8 cellular contexts compared by ENCODE assay signal in the genomic region with DNA sequence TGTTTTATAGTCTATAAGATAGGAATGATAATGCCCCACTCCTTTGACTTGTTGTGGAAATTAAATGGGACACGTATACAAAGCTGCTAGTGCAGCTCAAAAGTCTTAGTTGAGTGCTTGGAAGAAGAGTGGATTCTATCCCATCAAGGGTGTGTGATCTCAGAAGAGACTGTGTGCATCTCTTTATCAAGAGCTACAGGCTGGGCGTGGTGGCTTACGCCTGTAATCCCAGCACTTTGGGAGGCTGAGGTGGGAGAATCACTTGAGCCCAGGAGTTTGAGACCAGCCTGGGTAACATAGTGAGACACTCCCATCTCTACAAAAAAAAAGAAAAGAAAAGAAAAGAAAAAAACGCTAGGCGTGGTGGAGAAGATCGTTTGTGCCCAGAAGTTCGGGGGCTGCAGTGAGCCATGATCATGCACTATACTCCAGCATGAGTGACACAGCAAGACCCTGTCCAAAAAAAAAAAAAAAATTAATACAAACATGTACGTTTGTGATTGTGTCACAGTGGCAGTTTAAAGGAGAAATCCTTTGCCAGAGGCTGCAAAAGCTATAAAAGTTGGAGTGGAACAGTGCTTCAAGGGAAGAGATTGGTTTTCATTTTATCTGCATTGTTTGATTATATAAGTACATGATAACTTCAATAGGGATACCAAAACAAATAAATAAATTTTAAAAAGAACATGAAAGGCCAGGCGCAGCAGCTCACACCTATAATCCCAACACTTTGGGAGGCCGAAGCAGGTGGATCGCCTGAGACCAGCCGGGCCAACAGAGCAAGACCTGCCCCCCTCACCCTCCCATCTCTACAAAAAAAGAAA. TPM values are rescaled to one million over a fixed set of nuclear protein-coding genes. Genes with fewer than 3 reads are reported as not detected.
A peak's percentile ranks its signal among the peaks of the same experiment; 100 is the strongest.
DNase-seq lines count a peak whose midpoint lies in the region; ATAC-seq, FAIRE-seq and TF ChIP-seq lines count a peak whose summit lies in the region.

No MANE protein-coding gene starts in this region.

- no peak for DNase-seq in A673 (ENCODE audit: low spot score)
- DNase-seq in IMR-90: no peak
- DNase-seq in islet precursor cell: no peak
- no peak for DNase-seq in NCI-H2081 (lab: John Stamatoyannopoulos, UW)
- no peak for DNase-seq in activated effector memory CD4-positive, alpha-beta T cell treated with Interleukin-2 at 50 U/mL for 16 hours
- DNase-seq in GM12891 (ENCODE audit: insufficient read length, low spot score): no peak

- H3K9ac ChIP-seq in IMR-90 (ENCODE audit: low read depth, low read length): peak overlapping the region; percentile 95; the same call in 1 of the 2 replicates

- TF ChIP-seq POLR2A in IMR-90 (IDR thresholded peaks at IDR 0.05; ENCODE audit: low read depth, low read length) (no peak), GM12891 (IDR thresholded peaks at IDR 0.05; ENCODE audit: low read depth, low read length) (no peak)

- TF ChIP-seq CTCF in A673 (conservative IDR thresholded peaks at IDR 0.05; ENCODE audit: low read depth, low read length) (no peak), IMR-90 (conservative IDR thresholded peaks at IDR 0.05; ENCODE audit: low read depth, low read length) (no peak), brain (conservative IDR thresholded peaks at IDR 0.05) (no peak)

- no peak overlapping the region for H2BK15ac ChIP-seq in IMR-90 (ENCODE audit: low read depth, low read length)

- H3K18ac ChIP-seq in IMR-90 (ENCODE audit: low read depth, low read length): no peak overlapping the region

- peak overlapping the region; percentile 9 to 94 (median 93) for H3K27ac Mint-ChIP-seq in brain

- H2BK20ac ChIP-seq in IMR-90 (ENCODE audit: low read depth, low read length): no peak overlapping the region

- H4K20me1 ChIP-seq in IMR-90 (ENCODE audit: insufficient read depth, low read length): no peaks in the 10 kb centered on the region

- intact Hi-C loops in A673 (cut with micrococcal nuclease; ENCODE audit: unreplicated experiment): no loop called here
- intact Hi-C loops in IMR-90 (cut with micrococcal nuclease): no loop called here

- POLR2A ChIA-PET in A673 (lab: Charles Lee; ENCODE audit: low non-redundant PET) (no interaction called here), IMR-90 (lab: Charles Lee; ENCODE audit: unreplicated experiment) (no interaction called here)

- in situ Hi-C loops in IMR-90 (cut with MboI; ENCODE audit: low sequenced_read_pairs): loop anchor here (25.0 kb wide), 1 partner anchor 680 kb away; a partner anchor contains a TSS

- H3K27me3 ChIP-seq in A673 (replicated peaks; ENCODE audit: insufficient read depth, low read depth, low read length, poor library complexity) (no peaks in the 10 kb centered on the region), IMR-90 (ENCODE audit: control insufficient read depth, insufficient read depth, low read length) (no peaks in the 10 kb centered on the region; the same call in 1 of the 2 replicates), mononuclear cell (ENCODE audit: insufficient read depth, low read length) (no peaks in the 10 kb centered on the region)

- H3K4me1 ChIP-seq in A673 (ENCODE audit: insufficient read depth, low read length, poor library complexity, severe bottlenecking): peaks cover 46% of the 10 kb centered on the region
- peaks cover 14% of the 10 kb centered on the region for H3K4me1 ChIP-seq in IMR-90 (ENCODE audit: control insufficient read depth, insufficient read depth, low read length)
- peaks cover 31% of the 10 kb centered on the region for H3K4me1 ChIP-seq in mononuclear cell (ENCODE audit: insufficient read depth, low read length)

- peak overlapping the region; percentile 75 to 91 (median 82) for H3K4me3 Mint-ChIP-seq in brain

- peaks cover 0 to 19% of the 10 kb centered on the region in 2 experiments; a peak in 1 of 4 replicates for H3K79me1 ChIP-seq in IMR-90 (ENCODE audit: low read depth in 1 of 2, low read length in 2 of 2)

- H4K5ac ChIP-seq in IMR-90 (ENCODE audit: low read depth, low read length): no peak overlapping the region

- no peaks in the 10 kb centered on the region for H3K9me3 Mint-ChIP-seq in brain

- no peak overlapping the region for H3K14ac ChIP-seq in IMR-90 (replicated peaks; ENCODE audit: low read depth, low read length)

- H3K56ac ChIP-seq in IMR-90 (ENCODE audit: extremely low read depth, insufficient read depth, low read length): no peak overlapping the region

- H3K4me3 ChIP-seq in A673 (ENCODE audit: low read depth, low read length, poor library complexity, severe bottlenecking): peak overlapping the region; percentile 50
- no peak overlapping the region for H3K4me3 ChIP-seq in IMR-90 (ENCODE audit: insufficient read depth, low read depth, low read length)
- H3K4me3 ChIP-seq in mononuclear cell (ENCODE audit: low read length): peak overlapping the region; percentile 54

- dilution Hi-C loops in IMR-90 (cut with HindIII; ENCODE audit: low sequenced_read_pairs, unreplicated experiment): no loop called here

- peak overlapping the region; percentile 96; the same call in 1 of the 2 replicates for H3K4me2 ChIP-seq in IMR-90 (ENCODE audit: low read depth, low read length)

- FAIRE-seq in GM12891 (lab: Jason Lieb, UNC): no peak

- no peak overlapping the region for H3K4ac ChIP-seq in IMR-90 (ENCODE audit: low read depth, low read length)

- ATAC-seq in IMR-90 (ENCODE audit: low read depth): no peak

- H3K9me3 ChIP-seq in A673 (ENCODE audit: low read depth, low read length, poor library complexity, severe bottlenecking): no peaks in the 10 kb centered on the region
- no peaks in the 10 kb centered on the region for H3K9me3 ChIP-seq in IMR-90 (ENCODE audit: control insufficient read depth, insufficient read depth, low read length)
- H3K9me3 ChIP-seq in mononuclear cell (ENCODE audit: low read depth, low read length): no peaks in the 10 kb centered on the region

- no peaks in the 10 kb centered on the region for H3K36me3 ChIP-seq in A673 (ENCODE audit: insufficient read depth, low read length, poor library complexity, severe bottlenecking)
- no peaks in the 10 kb centered on the region for H3K36me3 ChIP-seq in IMR-90 (ENCODE audit: control insufficient read depth, insufficient read depth, low read length)

- no peak overlapping the region for H3K23ac ChIP-seq in IMR-90 (ENCODE audit: low read depth, low read length)

- H3K27ac ChIP-seq in A673 (ENCODE audit: low read depth, low read length, poor library complexity, severe bottlenecking) (no peak overlapping the region), IMR-90 (ENCODE audit: insufficient read depth, low read length) (no peak overlapping the region)

- peak overlapping the region in 1 of 2 experiments; percentile 88; a peak in 1 of 4 replicates for H4K8ac ChIP-seq in IMR-90 (ENCODE audit: low read depth in 2 of 2, low read length in 2 of 2)

- no peak overlapping the region for H2AK9ac ChIP-seq in IMR-90 (replicated peaks; ENCODE audit: low read depth, low read length, poor library complexity)

- no CpG with 5 or more reads among the region's 12 CpGs for WGBS in IMR-90 (ENCODE audit: extremely low coverage in 2 of 2, insufficient read length in 1 of 2), 2 experiments

- H2AFZ ChIP-seq in IMR-90 (replicated peaks; ENCODE audit: low read length, poor library complexity): no peak overlapping the region

- CTCF ChIA-PET in A673 (lab: Charles Lee) (interaction anchor here (0.6 to 1.1 kb wide), 2 partner anchors 155 to 206 kb away, joined by 3 to 6 read pairs; no protein-coding TSS in a partner anchor), IMR-90 (lab: Yijun Ruan, JAX) (interaction anchor here (0.5 to 0.6 kb wide), 3 partner anchors 247 to 630 kb away, joined by 3 read pairs; no protein-coding TSS in a partner anchor)

- H2AK5ac ChIP-seq in IMR-90 (ENCODE audit: low read depth, low read length): no peak overlapping the region

- no peak overlapping the region for H4K91ac ChIP-seq in IMR-90 (ENCODE audit: insufficient read depth, low read depth, low read length)

- TSS peak; percentile 64 for BruUV-seq in A673 (replicated peaks; lab: Mats Ljungman, UMichigan)
- no TSS peak for BruUV-seq in IMR-90 (replicated peaks; lab: Mats Ljungman, UMichigan)

- no peaks in the 10 kb centered on the region for H3K36me3 Mint-ChIP-seq in brain

- H2BK120ac ChIP-seq in IMR-90 (ENCODE audit: low read depth, low read length): no peak overlapping the region

- peaks cover 7% of the 10 kb centered on the region for H3K27me3 Mint-ChIP-seq in brain

- no peak overlapping the region for H2BK5ac ChIP-seq in IMR-90 (ENCODE audit: low read depth, low read length, poor library complexity, severe bottlenecking)

- H3K4me1 Mint-ChIP-seq in brain: peaks cover 54% of the 10 kb centered on the region

- no peak for TF ChIP-seq RAD21 in IMR-90 (IDR thresholded peaks at IDR 0.05; ENCODE audit: low read length)

- peaks cover 3% of the 10 kb centered on the region; the same call in 1 of the 2 replicates for H3K9me1 ChIP-seq in IMR-90 (ENCODE audit: insufficient read depth, low read length)

TF ChIP-seq in IMR-90, 13 proteins besides CTCF, POLR2A, EP300 and RAD21:
- no peak for TF ChIP-seq SMC3 (IDR thresholded peaks at IDR 0.05; ENCODE audit: low read depth, low read length)

TF ChIP-seq in GM12891, 5 proteins besides CTCF, POLR2A, EP300 and RAD21:
- TF ChIP-seq SPI1 (IDR thresholded peaks at IDR 0.05; ENCODE audit: low read depth, low read length) (no peak), PAX5 (IDR thresholded peaks at IDR 0.05; ENCODE audit: insufficient read depth, low read length, severe bottlenecking) (no peak), POLR2AphosphoS5 (IDR thresholded peaks at IDR 0.05; ENCODE audit: low read depth, low read length) (no peak), POU2F2 (IDR thresholded peaks at IDR 0.05; ENCODE audit: low read depth, low read length) (no peak), TAF1 (IDR thresholded peaks at IDR 0.05; ENCODE audit: low read depth, low read length) (no peak)

RNA-seq across cellular contexts. Expression of a gene that starts 0.9 kb away (rescaled TPM):
- 10.7 and 13.6 TPM in 2 replicates for total RNA-seq in A673 (2021)
- total RNA-seq in IMR-90 (2012; rRNA removed): 12.2 and 14.5 TPM in 2 replicates
- 4.2 and 5.1 TPM in 2 replicates for polyA plus RNA-seq in IMR-90 (2012; rRNA removed)
- 1.8 and 2.1 TPM in 2 replicates for polyA plus RNA-seq in IMR-90 (2012; cell fraction: cytosol; rRNA removed)
- 1.5 and 6.1 TPM in 2 replicates for polyA plus RNA-seq in IMR-90 (2012; cell fraction: nucleus; rRNA removed; ENCODE audit: low replicate concordance)
- polyA plus RNA-seq in brain (ENCODE audit: insufficient read depth, low read depth, low replicate concordance): 16.2 TPM
- total RNA-seq in mononuclear cell: 26.2 TPM
- 8.9 TPM for polyA plus RNA-seq in GM12891 (2012; ENCODE audit: low read depth, missing spikeins)

RNA-seq across cellular contexts. Expression of a gene that starts 38.9 kb away (rescaled TPM):
- total RNA-seq in A673 (2021) (0.09 and 0.43 TPM in 2 replicates), IMR-90 (2012; rRNA removed) (not detected in 2 replicates), mononuclear cell (not detected)
- polyA plus RNA-seq in IMR-90 (2012; rRNA removed) (not detected in 2 replicates), brain (ENCODE audit: insufficient read depth, low read depth, low replicate concordance) (10.1 TPM)
- not detected in 2 replicates for polyA plus RNA-seq in IMR-90 (2012; cell fraction: cytosol; rRNA removed)
- not detected in 2 replicates for polyA plus RNA-seq in IMR-90 (2012; cell fraction: nucleus; rRNA removed; ENCODE audit: low replicate concordance)
- 0.85 TPM for polyA plus RNA-seq in GM12891 (2012; ENCODE audit: low read depth, missing spikeins)
